In the genomic region with DNA sequence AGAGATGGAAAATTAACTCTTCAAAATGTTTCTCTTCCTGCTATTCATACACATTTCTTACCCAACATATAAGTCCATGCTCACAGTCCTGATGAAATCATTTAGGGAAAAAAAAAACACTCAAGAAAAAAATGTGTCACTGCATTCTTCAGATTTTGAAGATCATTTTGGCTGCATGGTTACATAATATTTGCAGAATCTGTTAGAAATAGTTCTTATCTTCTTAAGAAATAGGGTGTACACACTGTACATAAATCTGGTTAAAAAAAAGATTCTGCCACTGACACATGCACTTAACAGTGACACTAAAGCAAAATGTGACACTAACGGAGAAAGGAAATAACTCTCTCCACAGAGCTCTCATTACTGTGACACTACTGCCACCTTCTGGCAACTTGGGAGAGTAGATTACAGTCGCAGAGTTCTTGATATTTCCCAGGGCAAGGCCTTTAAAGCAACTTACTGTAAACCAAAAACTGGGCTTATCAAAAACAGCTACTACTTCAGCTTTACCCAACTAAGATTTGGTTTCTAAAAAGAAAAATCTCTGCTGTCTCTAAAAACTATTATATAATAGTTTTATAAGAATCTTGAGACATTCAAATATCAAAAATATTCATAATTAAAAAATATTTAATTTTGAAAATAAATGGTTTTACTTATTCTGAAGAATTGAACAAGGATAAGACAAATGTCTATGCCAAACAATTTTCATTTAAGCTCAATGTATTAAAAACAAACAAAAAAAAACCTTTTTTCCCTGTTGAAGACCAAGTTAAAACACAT, we compare ENCODE assay signal across 8 cellular contexts.
DNase-seq lines count a peak whose midpoint lies in the region; ATAC-seq and TF ChIP-seq lines count a peak whose summit lies in the region.

No MANE protein-coding gene starts in this region.

- no peaks in the 10 kb centered on the region for H3K9me3 Mint-ChIP-seq in MCF 10A (ENCODE audit: unreplicated experiment)

- intact Hi-C loops in MCF 10A (cut with micrococcal nuclease): loop anchor here (1.0 to 10.0 kb wide), 5 partner anchors 22 to 1441 kb away; no protein-coding TSS in a partner anchor

- TF ChIP-seq CTCF in AG10803 (conservative IDR thresholded peaks at IDR 0.05; ENCODE audit: low read length) (peak; percentile 95), MCF 10A (IDR thresholded peaks at IDR 0.05; ENCODE audit: unreplicated experiment) (peak; percentile 66)

- peaks cover 4% of the 10 kb centered on the region for H3K4me1 Mint-ChIP-seq in MCF 10A (ENCODE audit: insufficient read depth, unreplicated experiment)

- H3K4me3 ChIP-seq in AG10803 (ENCODE audit: low read length): no peak overlapping the region

- no peaks in the 10 kb centered on the region for H3K27me3 Mint-ChIP-seq in MCF 10A (ENCODE audit: insufficient read depth, unreplicated experiment)

- POLR2A ChIA-PET in MCF 10A (lab: Yijun Ruan, JAX): interaction anchor here (0.5 to 1.2 kb wide), 5 partner anchors 9 to 147 kb away, joined by 3 to 4 read pairs (median 3); partner anchors contain the start of gene CCNK

- ATAC-seq in GM18519 (IDR thresholded peaks at IDR 0.05; ENCODE audit: low FRiP score, unreplicated experiment) (peak; percentile 93), HG03060 (IDR thresholded peaks at IDR 0.05; ENCODE audit: low read depth, unreplicated experiment) (peak; percentile 88)

- H3K27ac Mint-ChIP-seq in MCF 10A (ENCODE audit: low read depth, unreplicated experiment): no peak overlapping the region

- no TSS peak for BruUV-seq in MCF 10A (replicated peaks; lab: Mats Ljungman, UMichigan)

- CTCF ChIA-PET in MCF 10A (lab: Yijun Ruan, JAX): interaction anchor here (0.5 to 3.5 kb wide), 34 partner anchors 9 to 958 kb away, joined by 3 to 19 read pairs (median 4); partner anchors contain the start of gene BCL11B

- peak; percentile 85 for DNase-seq in AG10803 (ENCODE audit: low read depth)
- peak; percentile 30 to 70 for DNase-seq in NCI-H1930 (lab: John Stamatoyannopoulos, UW)
- peak in 4 of 5 experiments; percentile 23 to 88 (median 47) for DNase-seq in T-helper 2 cell
- peak; percentile 88 for DNase-seq in MCF 10A (ENCODE audit: unreplicated experiment)
- DNase-seq in islet precursor cell: peak; percentile 84
- DNase-seq in stimulated activated CD4-positive, alpha-beta T cell treated with anti-CD3 and anti-CD28 coated beads, Interleukin-2, amount 100 ng/mL, for 48 hours: peak; percentile 41 to 56

- peaks cover 8% of the 10 kb centered on the region for H3K36me3 Mint-ChIP-seq in MCF 10A (ENCODE audit: insufficient read depth, unreplicated experiment)

- H3K4me3 Mint-ChIP-seq in MCF 10A (ENCODE audit: unreplicated experiment): no peak overlapping the region
